Comparison of ENCODE assay signal across 11 cellular contexts in the genomic region with DNA sequence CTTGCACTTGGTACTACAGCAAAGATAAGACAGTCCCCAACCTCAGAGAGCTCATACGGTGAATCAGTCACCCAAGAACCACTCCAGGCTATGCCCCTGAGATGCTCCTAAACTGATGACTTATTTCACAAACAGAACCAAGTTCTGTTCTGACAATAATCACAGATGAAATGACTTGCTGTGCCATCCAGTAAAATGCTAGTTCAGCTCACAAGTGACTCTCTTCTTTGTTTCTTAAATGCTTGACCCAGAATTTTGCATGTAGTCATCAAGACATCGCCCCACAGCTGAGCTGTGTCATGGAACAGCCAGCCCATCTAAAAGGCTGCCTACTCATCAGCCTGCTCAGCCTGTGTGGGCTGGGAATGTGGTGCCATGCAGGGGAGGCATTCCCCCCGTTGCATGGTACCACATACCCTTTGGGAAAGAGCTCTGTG. TPM values are rescaled to one million over a fixed set of nuclear protein-coding genes. Genes with fewer than 3 reads are reported as not detected.
DNase-seq lines count a peak whose midpoint lies in the region; ATAC-seq lines count a peak whose summit lies in the region.
"Had no signal": no experiment of that assay in that cellular context is flagged by ENCODE, and none has a peak within 500 bp of the region (broad histone marks: within the 10 kb centered on the region; RNA-seq: fewer than 3 reads in every experiment).

No MANE protein-coding gene starts in this region.

- no peaks in the 10 kb centered on the region for H3K36me3 Mint-ChIP-seq in activated naive CD4-positive, alpha-beta T cell treated with anti-CD3 and anti-CD28 coated beads, Interleukin-2, amount 10 ng/mL, durations not matched to agents 7 days and 5 days
- H3K36me3 Mint-ChIP-seq in activated T-helper 2 cell treated with anti-CD3 and anti-CD28 coated beads, Interferon-gamma antibody, Interleukin-2, Interleukin-4, amounts not matched to agents 10 μg/mL and 5 μg/mL and 100 μg/mL, durations not matched to agents 14 hours and 24 hours and 36 hours (ENCODE audit: low read depth): no peaks in the 10 kb centered on the region

- no peaks in the 10 kb centered on the region for H3K9me3 Mint-ChIP-seq in activated naive CD4-positive, alpha-beta T cell treated with anti-CD3 and anti-CD28 coated beads, Interleukin-2, amount 10 ng/mL, durations not matched to agents 7 days and 5 days
- H3K9me3 Mint-ChIP-seq in activated T-helper 2 cell treated with anti-CD3 and anti-CD28 coated beads, Interferon-gamma antibody, Interleukin-2, Interleukin-4, amounts not matched to agents 10 μg/mL and 5 μg/mL and 100 μg/mL, durations not matched to agents 14 hours and 24 hours and 36 hours: no peaks in the 10 kb centered on the region
- H3K9me3 Mint-ChIP-seq: activated B cell treated with CpG ODN at 0.5 μM for 24 hours had no signal

- DNase-seq in activated naive CD4-positive, alpha-beta T cell treated with Interleukin-2 at 50 U/mL for 16 hours: peak; percentile 51
- no peak for DNase-seq in activated naive CD4-positive, alpha-beta T cell treated with anti-CD3 and anti-CD28 coated beads, Interleukin-2, amount 10 ng/mL, durations not matched to agents 7 days and 5 days
- DNase-seq in activated T-helper 2 cell treated with anti-CD3 and anti-CD28 coated beads, Interferon-gamma antibody, Interleukin-2, Interleukin-4, amounts not matched to agents 10 μg/mL and 5 μg/mL and 100 μg/mL, durations not matched to agents 14 hours and 24 hours and 36 hours (ENCODE audit: low spot score): no peak
- peak; percentile 61 for DNase-seq in stimulated activated CD8-positive, alpha-beta memory T cell treated with anti-CD3 and anti-CD28 coated beads, Interleukin-4, amount 100 ng/mL, for 48 hours
- DNase-seq in HAP-1 (ENCODE audit: low spot score in 2 of 2): no peak
- no peak for DNase-seq in HuH-7 (ENCODE audit: low spot score)
- no peak for DNase-seq in EL
- DNase-seq: activated B cell treated with CpG ODN at 0.5 μM for 24 hours, NCI-H510A treated with DMSO at 0.1 percent for 48 hours had no signal

- in situ Hi-C loops in HAP-1 (cut with MboI; ENCODE audit: low sequenced_read_pairs): no loop called here

- peaks cover under 1% of the 10 kb centered on the region; the same call in 1 of the 2 replicates for H3K4me1 ChIP-seq in HAP-1

- no peak overlapping the region for H3K27ac Mint-ChIP-seq in activated naive CD4-positive, alpha-beta T cell treated with anti-CD3 and anti-CD28 coated beads, Interleukin-2, amount 10 ng/mL, durations not matched to agents 7 days and 5 days
- peak overlapping the region; percentile 38 for H3K27ac Mint-ChIP-seq in activated T-helper 2 cell treated with anti-CD3 and anti-CD28 coated beads, Interferon-gamma antibody, Interleukin-2, Interleukin-4, amounts not matched to agents 10 μg/mL and 5 μg/mL and 100 μg/mL, durations not matched to agents 14 hours and 24 hours and 36 hours
- H3K27ac Mint-ChIP-seq: activated B cell treated with CpG ODN at 0.5 μM for 24 hours, progenitor cell of endocrine pancreas had no signal

- CTCF ChIA-PET in activated naive CD4-positive, alpha-beta T cell treated with anti-CD3 and anti-CD28 coated beads, Interleukin-2, amount 10 ng/mL, durations not matched to agents 7 days and 5 days (lab: Charles Lee): interaction anchor here (0.8 kb wide), 1 partner anchor 207 kb away, joined by 3 read pairs; no protein-coding TSS in a partner anchor

- peak; percentile 60 for ATAC-seq in HG02973 (IDR thresholded peaks at IDR 0.05; ENCODE audit: unreplicated experiment)

- peaks cover 7% of the 10 kb centered on the region for H3K27me3 Mint-ChIP-seq in activated naive CD4-positive, alpha-beta T cell treated with anti-CD3 and anti-CD28 coated beads, Interleukin-2, amount 10 ng/mL, durations not matched to agents 7 days and 5 days
- no peaks in the 10 kb centered on the region for H3K27me3 Mint-ChIP-seq in activated T-helper 2 cell treated with anti-CD3 and anti-CD28 coated beads, Interferon-gamma antibody, Interleukin-2, Interleukin-4, amounts not matched to agents 10 μg/mL and 5 μg/mL and 100 μg/mL, durations not matched to agents 14 hours and 24 hours and 36 hours (ENCODE audit: low read depth)
- H3K27me3 Mint-ChIP-seq: progenitor cell of endocrine pancreas had no signal

- no peaks in the 10 kb centered on the region for H3K9me3 ChIP-seq in HAP-1

- 0 out of 2 replicates have a peak, but pooled peaks cover 4% of the 10 kb centered on the region for H3K27me3 ChIP-seq in HAP-1 (ENCODE audit: low read depth)

- no peak overlapping the region for H3K4me3 ChIP-seq in HAP-1

- intact Hi-C loops in activated T-helper 2 cell treated with anti-CD3 and anti-CD28 coated beads, Interferon-gamma antibody, Interleukin-2, Interleukin-4, amounts not matched to agents 10 μg/mL and 5 μg/mL and 100 μg/mL, durations not matched to agents 14 hours and 24 hours and 36 hours (cut with micrococcal nuclease): loop anchor here (10.0 kb wide), 1 partner anchor 1257 kb away; no protein-coding TSS in a partner anchor

- no peak overlapping the region for H3K4me3 Mint-ChIP-seq in activated naive CD4-positive, alpha-beta T cell treated with anti-CD3 and anti-CD28 coated beads, Interleukin-2, amount 10 ng/mL, durations not matched to agents 7 days and 5 days
- no peak overlapping the region for H3K4me3 Mint-ChIP-seq in activated T-helper 2 cell treated with anti-CD3 and anti-CD28 coated beads, Interferon-gamma antibody, Interleukin-2, Interleukin-4, amounts not matched to agents 10 μg/mL and 5 μg/mL and 100 μg/mL, durations not matched to agents 14 hours and 24 hours and 36 hours (ENCODE audit: low read depth)
- H3K4me3 Mint-ChIP-seq: activated B cell treated with CpG ODN at 0.5 μM for 24 hours had no signal

- H3K36me3 ChIP-seq in HAP-1 (replicated peaks): no peaks in the 10 kb centered on the region

- H3K4me1 Mint-ChIP-seq in activated naive CD4-positive, alpha-beta T cell treated with anti-CD3 and anti-CD28 coated beads, Interleukin-2, amount 10 ng/mL, durations not matched to agents 7 days and 5 days: peaks cover 12% of the 10 kb centered on the region
- H3K4me1 Mint-ChIP-seq in activated T-helper 2 cell treated with anti-CD3 and anti-CD28 coated beads, Interferon-gamma antibody, Interleukin-2, Interleukin-4, amounts not matched to agents 10 μg/mL and 5 μg/mL and 100 μg/mL, durations not matched to agents 14 hours and 24 hours and 36 hours (ENCODE audit: low read depth): peaks cover 48% of the 10 kb centered on the region

RNA-seq across cellular contexts. Expression of a gene that starts 6.1 kb away (rescaled TPM):
- total RNA-seq in activated T-helper 2 cell treated with anti-CD3 and anti-CD28 coated beads, Interferon-gamma antibody, Interleukin-2, Interleukin-4, amounts not matched to agents 10 μg/mL and 5 μg/mL and 100 μg/mL, durations not matched to agents 14 hours and 24 hours and 36 hours: 11.2 and 11.9 TPM in 2 replicates

Comparison
In these comparisons a context has a peak if more than half of its experiments do, and no peak if none do; other contexts are left out.
1. DNase-seq: peak in activated naive CD4-positive, alpha-beta T cell treated with Interleukin-2 at 50 U/mL for 16 hours (single experiment) and stimulated activated CD8-positive, alpha-beta memory T cell treated with anti-CD3 and anti-CD28 coated beads, Interleukin-4, amount 100 ng/mL, for 48 hours (single experiment); none in activated naive CD4-positive, alpha-beta T cell treated with anti-CD3 and anti-CD28 coated beads, Interleukin-2, amount 10 ng/mL, durations not matched to agents 7 days and 5 days (single experiment), activated T-helper 2 cell treated with anti-CD3 and anti-CD28 coated beads, Interferon-gamma antibody, Interleukin-2, Interleukin-4, amounts not matched to agents 10 μg/mL and 5 μg/mL and 100 μg/mL, durations not matched to agents 14 hours and 24 hours and 36 hours (single experiment), HAP-1 (0 of 2), HuH-7 (single experiment) and EL (single experiment).